Comparison of ENCODE assay signal across 9 cellular contexts in the genomic region with DNA sequence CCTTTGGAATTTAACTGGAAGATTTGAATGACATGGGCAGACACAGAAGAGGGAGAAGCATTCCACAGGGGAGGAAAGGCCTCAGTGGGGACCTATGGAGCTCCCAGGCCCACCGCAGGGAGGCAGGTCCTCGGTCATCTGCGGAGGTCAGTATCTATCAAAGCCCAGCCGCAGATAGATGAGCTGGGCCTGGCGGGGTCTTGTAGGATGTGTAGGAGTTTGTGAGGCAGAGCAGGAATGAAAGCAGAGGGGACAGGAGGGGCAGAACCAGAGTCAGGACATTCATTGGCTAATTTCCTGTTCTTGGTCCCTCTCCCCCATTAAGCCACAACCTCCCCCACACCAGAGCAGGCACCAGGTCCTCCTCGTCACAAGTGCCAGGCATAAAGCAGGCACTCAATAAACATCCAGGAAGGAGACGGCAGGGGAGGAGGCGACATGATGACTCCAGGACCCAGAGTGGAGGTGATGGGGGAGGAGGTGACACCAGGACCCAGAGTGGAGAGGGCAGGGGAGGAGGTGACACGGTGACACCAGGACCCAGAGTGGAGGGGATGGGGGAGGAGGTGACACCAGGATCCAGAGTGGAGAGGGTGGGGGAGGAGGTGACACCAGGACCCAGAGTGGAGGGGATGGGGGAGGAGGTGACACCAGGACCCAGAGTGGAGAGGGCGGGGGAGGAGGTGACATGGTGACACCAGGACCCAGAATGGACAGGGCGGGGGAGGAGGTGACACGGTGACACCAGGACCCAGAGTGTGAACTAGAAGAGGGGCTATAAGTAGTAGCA.
A peak's percentile ranks its signal among the peaks of the same experiment; 100 is the strongest.
DNase-seq lines count a peak whose midpoint lies in the region; ATAC-seq, FAIRE-seq and TF ChIP-seq lines count a peak whose summit lies in the region.
"Had no signal": no experiment of that assay in that cellular context is flagged by ENCODE, and none has a peak within 500 bp of the region (broad histone marks: within the 10 kb centered on the region; RNA-seq: fewer than 3 reads in every experiment).

No MANE protein-coding gene starts in this region.

- peak overlapping the region; percentile 88 to 89 for H3K27ac ChIP-seq in liver (ENCODE audit: low read depth in 1 of 2, low read length in 2 of 2)

- peak overlapping the region; percentile 100 for H3K27ac Mint-ChIP-seq in stimulated activated naive CD8-positive, alpha-beta T cell treated with anti-CD3 and anti-CD28 coated beads, Interleukin-15, Interleukin-2, amounts not matched to agents 100 ng/mL and 50 ng/mL, for 24 hours

- no peak for TF ChIP-seq RAD21 in liver (IDR thresholded peaks at IDR 0.05)

- TF ChIP-seq CTCF in liver (IDR thresholded peaks at IDR 0.05; ENCODE audit: low read depth, low read length, missing input control) = no peak

- ATAC-seq in esophagus mucosa = no peak

- H3K4me3 ChIP-seq in liver (ENCODE audit: low read depth in 1 of 3, low read length in 3 of 3) = no peak overlapping the region

- no peaks in the 10 kb centered on the region for H3K9me3 Mint-ChIP-seq in stimulated activated naive CD8-positive, alpha-beta T cell treated with anti-CD3 and anti-CD28 coated beads, Interleukin-15, Interleukin-2, amounts not matched to agents 100 ng/mL and 50 ng/mL, for 24 hours

- 90% methylated on average over 12 of the region's 12 CpGs for WGBS in liver

- peaks cover 47% of the 10 kb centered on the region for H3K36me3 Mint-ChIP-seq in stimulated activated naive CD8-positive, alpha-beta T cell treated with anti-CD3 and anti-CD28 coated beads, Interleukin-15, Interleukin-2, amounts not matched to agents 100 ng/mL and 50 ng/mL, for 24 hours (ENCODE audit: low read depth)

- DNase-seq in HTR-8/SVneo (ENCODE audit: insufficient read length, low spot score) = no peak
- DNase-seq in activated CD8-positive, alpha-beta memory T cell treated with anti-CD3 and anti-CD28 coated beads for 24 hours = peak; percentile 79
- no peak for DNase-seq in GM19238 (ENCODE audit: insufficient read length, low spot score)
- no peak for DNase-seq in effector CD4-positive, alpha-beta T cell
- no peak for DNase-seq in NCI-H1694 (lab: John Stamatoyannopoulos, UW)

- H3K4me1 Mint-ChIP-seq in stimulated activated naive CD8-positive, alpha-beta T cell treated with anti-CD3 and anti-CD28 coated beads, Interleukin-15, Interleukin-2, amounts not matched to agents 100 ng/mL and 50 ng/mL, for 24 hours (ENCODE audit: low read depth) = peaks cover 85% of the 10 kb centered on the region

- no peaks in the 10 kb centered on the region for H3K9me3 ChIP-seq in liver (ENCODE audit: control insufficient read depth in 4 of 4, low read length in 3 of 4)

- peak; percentile 97 for FAIRE-seq in HTR-8/SVneo (lab: Jason Lieb, UNC)
- FAIRE-seq: H1 had no signal

- H3K9ac ChIP-seq in liver (ENCODE audit: low read depth in 1 of 2, low read length in 2 of 2) = no peak overlapping the region

- H3K27me3 ChIP-seq in liver (ENCODE audit: control insufficient read depth in 4 of 4, insufficient read depth in 4 of 4, low read length in 3 of 4) = no peaks in the 10 kb centered on the region

- peak overlapping the region; percentile 90 for H3K4me3 Mint-ChIP-seq in stimulated activated naive CD8-positive, alpha-beta T cell treated with anti-CD3 and anti-CD28 coated beads, Interleukin-15, Interleukin-2, amounts not matched to agents 100 ng/mL and 50 ng/mL, for 24 hours

- no peaks in the 10 kb centered on the region for H3K27me3 Mint-ChIP-seq in stimulated activated naive CD8-positive, alpha-beta T cell treated with anti-CD3 and anti-CD28 coated beads, Interleukin-15, Interleukin-2, amounts not matched to agents 100 ng/mL and 50 ng/mL, for 24 hours

- peaks cover 0 to 2% (median 0%) of the 10 kb centered on the region in 4 donors for H3K36me3 ChIP-seq in liver (ENCODE audit: control insufficient read depth in 4 of 4, insufficient read depth in 3 of 4, low read depth in 1 of 4, low read length in 3 of 4)

- peaks cover 0 to 9% (median 4%) of the 10 kb centered on the region in 4 donors for H3K4me1 ChIP-seq in liver (ENCODE audit: control insufficient read depth in 4 of 4, insufficient read depth in 4 of 4, low read length in 3 of 4)

TF ChIP-seq in liver, 16 proteins besides CTCF, POLR2A, EP300 and RAD21:
- TF ChIP-seq NR2F2 (IDR thresholded peaks at IDR 0.05) (no peak), FOXA2 (IDR thresholded peaks at IDR 0.05) (no peak), HNF4G (IDR thresholded peaks at IDR 0.05) (no peak), FOXA1 (IDR thresholded peaks at IDR 0.05) (no peak), TAF1 (conservative IDR thresholded peaks at IDR 0.05) (no peak), SP1 (IDR thresholded peaks at IDR 0.05) (no peak), RXRA (IDR thresholded peaks at IDR 0.05) (no peak), JUND (IDR thresholded peaks at IDR 0.05) (no peak), EGR1 (IDR thresholded peaks at IDR 0.05; ENCODE audit: low read depth in 2 of 2) (no peak), GABPA (IDR thresholded peaks at IDR 0.05 in 1 of 2, conservative IDR thresholded peaks at IDR 0.05 in 1 of 2) (no peak), YY1 (IDR thresholded peaks at IDR 0.05) (no peak), MAX (IDR thresholded peaks at IDR 0.05) (no peak), HNF4A (conservative IDR thresholded peaks at IDR 0.05) (no peak)
- TF ChIP-seq, protein P1, sequence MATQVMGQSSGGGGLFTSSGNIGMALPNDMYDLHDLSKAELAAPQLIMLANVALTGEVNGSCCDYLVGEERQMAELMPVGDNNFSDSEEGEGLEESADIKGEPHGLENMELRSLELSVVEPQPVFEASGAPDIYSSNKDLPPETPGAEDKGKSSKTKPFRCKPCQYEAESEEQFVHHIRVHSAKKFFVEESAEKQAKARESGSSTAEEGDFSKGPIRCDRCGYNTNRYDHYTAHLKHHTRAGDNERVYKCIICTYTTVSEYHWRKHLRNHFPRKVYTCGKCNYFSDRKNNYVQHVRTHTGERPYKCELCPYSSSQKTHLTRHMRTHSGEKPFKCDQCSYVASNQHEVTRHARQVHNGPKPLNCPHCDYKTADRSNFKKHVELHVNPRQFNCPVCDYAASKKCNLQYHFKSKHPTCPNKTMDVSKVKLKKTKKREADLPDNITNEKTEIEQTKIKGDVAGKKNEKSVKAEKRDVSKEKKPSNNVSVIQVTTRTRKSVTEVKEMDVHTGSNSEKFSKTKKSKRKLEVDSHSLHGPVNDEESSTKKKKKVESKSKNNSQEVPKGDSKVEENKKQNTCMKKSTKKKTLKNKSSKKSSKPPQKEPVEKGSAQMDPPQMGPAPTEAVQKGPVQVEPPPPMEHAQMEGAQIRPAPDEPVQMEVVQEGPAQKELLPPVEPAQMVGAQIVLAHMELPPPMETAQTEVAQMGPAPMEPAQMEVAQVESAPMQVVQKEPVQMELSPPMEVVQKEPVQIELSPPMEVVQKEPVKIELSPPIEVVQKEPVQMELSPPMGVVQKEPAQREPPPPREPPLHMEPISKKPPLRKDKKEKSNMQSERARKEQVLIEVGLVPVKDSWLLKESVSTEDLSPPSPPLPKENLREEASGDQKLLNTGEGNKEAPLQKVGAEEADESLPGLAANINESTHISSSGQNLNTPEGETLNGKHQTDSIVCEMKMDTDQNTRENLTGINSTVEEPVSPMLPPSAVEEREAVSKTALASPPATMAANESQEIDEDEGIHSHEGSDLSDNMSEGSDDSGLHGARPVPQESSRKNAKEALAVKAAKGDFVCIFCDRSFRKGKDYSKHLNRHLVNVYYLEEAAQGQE (IDR thresholded peaks at IDR 0.05) = no peak
- TF ChIP-seq, protein P2, sequence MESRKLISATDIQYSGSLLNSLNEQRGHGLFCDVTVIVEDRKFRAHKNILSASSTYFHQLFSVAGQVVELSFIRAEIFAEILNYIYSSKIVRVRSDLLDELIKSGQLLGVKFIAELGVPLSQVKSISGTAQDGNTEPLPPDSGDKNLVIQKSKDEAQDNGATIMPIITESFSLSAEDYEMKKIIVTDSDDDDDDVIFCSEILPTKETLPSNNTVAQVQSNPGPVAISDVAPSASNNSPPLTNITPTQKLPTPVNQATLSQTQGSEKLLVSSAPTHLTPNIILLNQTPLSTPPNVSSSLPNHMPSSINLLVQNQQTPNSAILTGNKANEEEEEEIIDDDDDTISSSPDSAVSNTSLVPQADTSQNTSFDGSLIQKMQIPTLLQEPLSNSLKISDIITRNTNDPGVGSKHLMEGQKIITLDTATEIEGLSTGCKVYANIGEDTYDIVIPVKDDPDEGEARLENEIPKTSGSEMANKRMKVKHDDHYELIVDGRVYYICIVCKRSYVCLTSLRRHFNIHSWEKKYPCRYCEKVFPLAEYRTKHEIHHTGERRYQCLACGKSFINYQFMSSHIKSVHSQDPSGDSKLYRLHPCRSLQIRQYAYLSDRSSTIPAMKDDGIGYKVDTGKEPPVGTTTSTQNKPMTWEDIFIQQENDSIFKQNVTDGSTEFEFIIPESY (IDR thresholded peaks at IDR 0.05) = no peak
- TF ChIP-seq, protein P3, sequence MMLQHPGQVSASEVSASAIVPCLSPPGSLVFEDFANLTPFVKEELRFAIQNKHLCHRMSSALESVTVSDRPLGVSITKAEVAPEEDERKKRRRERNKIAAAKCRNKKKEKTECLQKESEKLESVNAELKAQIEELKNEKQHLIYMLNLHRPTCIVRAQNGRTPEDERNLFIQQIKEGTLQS (IDR thresholded peaks at IDR 0.05) = no peak
TF ChIP-seq in liver: peak in this region for 0.
